1 cellular context compared by ENCODE assay signal in the genomic region with DNA sequence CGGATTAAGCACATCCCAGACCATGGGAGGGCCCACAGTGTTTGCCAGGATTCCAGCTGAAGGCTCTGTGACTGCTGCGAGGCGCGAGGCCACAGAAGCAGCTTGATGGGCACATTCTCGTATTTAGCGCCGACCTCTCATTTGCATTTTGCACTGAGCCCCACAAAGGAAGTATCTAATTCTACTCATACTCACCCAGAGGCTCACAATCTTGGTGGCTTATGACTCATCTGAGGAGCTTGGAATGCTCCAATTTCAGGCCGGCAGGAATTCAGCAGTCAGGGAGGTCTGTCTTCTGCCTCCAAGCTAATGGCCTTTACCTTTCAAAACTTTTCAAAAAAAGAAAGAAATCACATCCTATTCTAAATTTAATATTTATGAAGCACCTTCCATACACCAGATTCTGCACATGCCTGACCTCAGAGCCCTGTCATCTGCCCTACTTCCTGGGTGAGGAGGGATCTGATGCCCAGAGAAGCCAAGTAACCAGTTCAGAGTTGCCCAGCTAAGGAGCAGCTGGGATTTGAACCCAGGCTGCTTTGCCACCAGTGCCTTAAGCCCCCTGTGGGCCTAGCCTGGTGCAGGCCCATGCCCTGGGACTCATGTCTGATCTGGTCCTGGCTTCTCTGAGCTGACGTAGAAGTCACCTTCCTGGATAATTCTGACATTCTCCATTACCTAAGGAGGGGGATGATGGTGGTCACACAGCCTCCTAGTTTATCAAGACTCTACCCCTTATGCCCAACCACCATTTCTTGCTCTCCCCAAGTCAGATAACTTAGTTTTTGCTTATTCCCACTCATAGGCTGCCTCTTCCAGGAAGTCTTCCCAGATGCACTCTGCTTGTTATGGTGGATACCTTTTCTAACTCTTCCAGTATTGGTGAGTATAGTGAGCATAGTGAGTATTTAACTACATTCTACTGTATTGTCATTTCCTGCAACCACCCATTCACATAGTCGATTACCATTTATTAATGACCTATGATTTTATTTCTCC.
A peak's percentile ranks its signal among the peaks of the same experiment; 100 is the strongest.
TF ChIP-seq lines count a peak whose summit lies in the region.

No MANE protein-coding gene starts in this region.

TF ChIP-seq in HepG2, 621 proteins besides CTCF, POLR2A, EP300 and RAD21 (continued from another document):
- TF ChIP-seq, protein P1, sequence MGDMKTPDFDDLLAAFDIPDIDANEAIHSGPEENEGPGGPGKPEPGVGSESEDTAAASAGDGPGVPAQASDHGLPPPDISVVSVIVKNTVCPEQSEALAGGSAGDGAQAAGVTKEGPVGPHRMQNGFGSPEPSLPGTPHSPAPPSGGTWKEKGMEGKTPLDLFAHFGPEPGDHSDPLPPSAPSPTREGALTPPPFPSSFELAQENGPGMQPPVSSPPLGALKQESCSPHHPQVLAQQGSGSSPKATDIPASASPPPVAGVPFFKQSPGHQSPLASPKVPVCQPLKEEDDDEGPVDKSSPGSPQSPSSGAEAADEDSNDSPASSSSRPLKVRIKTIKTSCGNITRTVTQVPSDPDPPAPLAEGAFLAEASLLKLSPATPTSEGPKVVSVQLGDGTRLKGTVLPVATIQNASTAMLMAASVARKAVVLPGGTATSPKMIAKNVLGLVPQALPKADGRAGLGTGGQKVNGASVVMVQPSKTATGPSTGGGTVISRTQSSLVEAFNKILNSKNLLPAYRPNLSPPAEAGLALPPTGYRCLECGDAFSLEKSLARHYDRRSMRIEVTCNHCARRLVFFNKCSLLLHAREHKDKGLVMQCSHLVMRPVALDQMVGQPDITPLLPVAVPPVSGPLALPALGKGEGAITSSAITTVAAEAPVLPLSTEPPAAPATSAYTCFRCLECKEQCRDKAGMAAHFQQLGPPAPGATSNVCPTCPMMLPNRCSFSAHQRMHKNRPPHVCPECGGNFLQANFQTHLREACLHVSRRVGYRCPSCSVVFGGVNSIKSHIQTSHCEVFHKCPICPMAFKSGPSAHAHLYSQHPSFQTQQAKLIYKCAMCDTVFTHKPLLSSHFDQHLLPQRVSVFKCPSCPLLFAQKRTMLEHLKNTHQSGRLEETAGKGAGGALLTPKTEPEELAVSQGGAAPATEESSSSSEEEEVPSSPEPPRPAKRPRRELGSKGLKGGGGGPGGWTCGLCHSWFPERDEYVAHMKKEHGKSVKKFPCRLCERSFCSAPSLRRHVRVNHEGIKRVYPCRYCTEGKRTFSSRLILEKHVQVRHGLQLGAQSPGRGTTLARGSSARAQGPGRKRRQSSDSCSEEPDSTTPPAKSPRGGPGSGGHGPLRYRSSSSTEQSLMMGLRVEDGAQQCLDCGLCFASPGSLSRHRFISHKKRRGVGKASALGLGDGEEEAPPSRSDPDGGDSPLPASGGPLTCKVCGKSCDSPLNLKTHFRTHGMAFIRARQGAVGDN (CRISPR knock-in tag; IDR thresholded peaks at IDR 0.05) = peak; percentile 34; the same call in 1 of the 2 replicates
- TF ChIP-seq, protein P2, sequence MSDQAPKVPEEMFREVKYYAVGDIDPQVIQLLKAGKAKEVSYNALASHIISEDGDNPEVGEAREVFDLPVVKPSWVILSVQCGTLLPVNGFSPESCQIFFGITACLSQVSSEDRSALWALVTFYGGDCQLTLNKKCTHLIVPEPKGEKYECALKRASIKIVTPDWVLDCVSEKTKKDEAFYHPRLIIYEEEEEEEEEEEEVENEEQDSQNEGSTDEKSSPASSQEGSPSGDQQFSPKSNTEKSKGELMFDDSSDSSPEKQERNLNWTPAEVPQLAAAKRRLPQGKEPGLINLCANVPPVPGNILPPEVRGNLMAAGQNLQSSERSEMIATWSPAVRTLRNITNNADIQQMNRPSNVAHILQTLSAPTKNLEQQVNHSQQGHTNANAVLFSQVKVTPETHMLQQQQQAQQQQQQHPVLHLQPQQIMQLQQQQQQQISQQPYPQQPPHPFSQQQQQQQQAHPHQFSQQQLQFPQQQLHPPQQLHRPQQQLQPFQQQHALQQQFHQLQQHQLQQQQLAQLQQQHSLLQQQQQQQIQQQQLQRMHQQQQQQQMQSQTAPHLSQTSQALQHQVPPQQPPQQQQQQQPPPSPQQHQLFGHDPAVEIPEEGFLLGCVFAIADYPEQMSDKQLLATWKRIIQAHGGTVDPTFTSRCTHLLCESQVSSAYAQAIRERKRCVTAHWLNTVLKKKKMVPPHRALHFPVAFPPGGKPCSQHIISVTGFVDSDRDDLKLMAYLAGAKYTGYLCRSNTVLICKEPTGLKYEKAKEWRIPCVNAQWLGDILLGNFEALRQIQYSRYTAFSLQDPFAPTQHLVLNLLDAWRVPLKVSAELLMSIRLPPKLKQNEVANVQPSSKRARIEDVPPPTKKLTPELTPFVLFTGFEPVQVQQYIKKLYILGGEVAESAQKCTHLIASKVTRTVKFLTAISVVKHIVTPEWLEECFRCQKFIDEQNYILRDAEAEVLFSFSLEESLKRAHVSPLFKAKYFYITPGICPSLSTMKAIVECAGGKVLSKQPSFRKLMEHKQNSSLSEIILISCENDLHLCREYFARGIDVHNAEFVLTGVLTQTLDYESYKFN (CRISPR knock-in tag; conservative IDR thresholded peaks at IDR 0.05) = no peak
- TF ChIP-seq ZBTB21 (CRISPR knock-in tag; IDR thresholded peaks at IDR 0.05) (no peak), FOSL1 (CRISPR knock-in tag; IDR thresholded peaks at IDR 0.05; ENCODE audit: borderline replicate concordance) (peak; percentile 20; the same call in 1 of the 2 replicates), SRY (CRISPR knock-in tag; IDR thresholded peaks at IDR 0.05) (no peak), JUND (CRISPR knock-in tag; IDR thresholded peaks at IDR 0.05) (peak; percentile 17; the same call in 1 of the 2 replicates), NKX3-1 (CRISPR knock-in tag; IDR thresholded peaks at IDR 0.05) (no peak), ZNF407 (CRISPR knock-in tag; IDR thresholded peaks at IDR 0.05; ENCODE audit: not compliant biosample characterization) (peak; percentile 17), ZNF737 (CRISPR knock-in tag; IDR thresholded peaks at IDR 0.05; ENCODE audit: borderline replicate concordance) (no peak), ELF3 (CRISPR knock-in tag; IDR thresholded peaks at IDR 0.05) (0 out of 2 replicates have a peak, but pooled peaks have one; percentile 32), ZNF607 (CRISPR knock-in tag; IDR thresholded peaks at IDR 0.05; ENCODE audit: borderline replicate concordance) (0 out of 2 replicates have a peak, but pooled peaks have one; percentile 12), RBM22 (optimal IDR thresholded peaks at IDR 0.05; ENCODE audit: low read length) (no peak), ZMYM3 (CRISPR knock-in tag; IDR thresholded peaks at IDR 0.05) (peak; percentile 56), GPN1 (CRISPR knock-in tag; IDR thresholded peaks at IDR 0.05; ENCODE audit: borderline replicate concordance) (no peak), TEAD3 (CRISPR knock-in tag; optimal IDR thresholded peaks at IDR 0.05; ENCODE audit: borderline replicate concordance) (peak; percentile 74)
- TF ChIP-seq, protein P3, sequence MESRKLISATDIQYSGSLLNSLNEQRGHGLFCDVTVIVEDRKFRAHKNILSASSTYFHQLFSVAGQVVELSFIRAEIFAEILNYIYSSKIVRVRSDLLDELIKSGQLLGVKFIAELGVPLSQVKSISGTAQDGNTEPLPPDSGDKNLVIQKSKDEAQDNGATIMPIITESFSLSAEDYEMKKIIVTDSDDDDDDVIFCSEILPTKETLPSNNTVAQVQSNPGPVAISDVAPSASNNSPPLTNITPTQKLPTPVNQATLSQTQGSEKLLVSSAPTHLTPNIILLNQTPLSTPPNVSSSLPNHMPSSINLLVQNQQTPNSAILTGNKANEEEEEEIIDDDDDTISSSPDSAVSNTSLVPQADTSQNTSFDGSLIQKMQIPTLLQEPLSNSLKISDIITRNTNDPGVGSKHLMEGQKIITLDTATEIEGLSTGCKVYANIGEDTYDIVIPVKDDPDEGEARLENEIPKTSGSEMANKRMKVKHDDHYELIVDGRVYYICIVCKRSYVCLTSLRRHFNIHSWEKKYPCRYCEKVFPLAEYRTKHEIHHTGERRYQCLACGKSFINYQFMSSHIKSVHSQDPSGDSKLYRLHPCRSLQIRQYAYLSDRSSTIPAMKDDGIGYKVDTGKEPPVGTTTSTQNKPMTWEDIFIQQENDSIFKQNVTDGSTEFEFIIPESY (CRISPR knock-in tag; IDR thresholded peaks at IDR 0.05) = peak; percentile 81; the same call in 1 of the 2 replicates
